In genomic region chr17:18723509-18723908, GRCh38 we compare ENCODE assay signal across 8 cellular contexts. TPM values are rescaled to one million over a fixed set of nuclear protein-coding genes. Genes with fewer than 3 reads are reported as not detected.
"Had no signal": no experiment of that assay in that cellular context is flagged by ENCODE, and none has a peak within 500 bp of the region (broad histone marks: within the 10 kb centered on the region; RNA-seq: fewer than 3 reads in every experiment).

No MANE protein-coding gene starts in this region.

RNA-seq across cellular contexts. Expression of gene FBXW10, which starts 20.3 kb away (rescaled TPM):
- total RNA-seq: kidney epithelial cell; left ventricle myocardium superior; lung microvascular endothelial cell; mucosa of descending colon; natural killer cell treated with Interleukin-12 subunit alpha and Interleukin-12 subunit beta and Interleukin-15 and Interleukin-18, amount 100 ng/mL, for 72 hours; tibial nerve had no signal
- polyA plus RNA-seq: naive thymus-derived CD4-positive, alpha-beta T cell; smooth muscle cell had no signal
